In genomic region chr19:16034180-16034579, GRCh38 we compare ENCODE assay signal across 31 cellular contexts.
"Had no signal": no experiment of that assay in that cellular context is flagged by ENCODE, and none has a peak within 500 bp of the region (broad histone marks: within the 10 kb centered on the region; RNA-seq: fewer than 3 reads in every experiment).

No MANE protein-coding gene starts in this region.

- ATAC-seq: activated CD8-positive, alpha-beta memory T cell treated with anti-CD3 and anti-CD28 coated beads, Interleukin-2, amount 10 ng/mL, durations not matched to agents 7 days and 5 days; activated CD8-positive, alpha-beta T cell treated with anti-CD3 and anti-CD28 coated beads, Interleukin-2, amount 10 ng/mL, durations not matched to agents 7 days and 5 days; activated naive CD4-positive, alpha-beta T cell treated with anti-CD3 and anti-CD28 coated beads, Interleukin-2, amount 50 U/mL, for 72 hours; activated naive CD8-positive, alpha-beta T cell treated with anti-CD3 and anti-CD28 coated beads, Interleukin-2, amount 50 U/mL, for 24 hours; activated T-cell treated with anti-CD3 and anti-CD28 coated beads, Interleukin-2, amount 50 U/mL, for 4 hours; body of pancreas; Panc1; T-helper 17 cell; WTC11 had no signal

- H3K9me3 ChIP-seq: ascending aorta, body of pancreas, SJSA1 had no signal

- H3K36me3 ChIP-seq: ascending aorta, SJSA1 had no signal

- H3K4me1 ChIP-seq: ascending aorta, body of pancreas, SJSA1 had no signal

- H3K4me3 ChIP-seq: ascending aorta, body of pancreas, SJSA1 had no signal

- DNase-seq: activated CD4-positive, alpha-beta T cell treated with anti-CD3 and anti-CD28 coated beads for 48 hours; activated CD4-positive, alpha-beta T cell treated with anti-CD3 and anti-CD28 coated beads, Interleukin-2, amount 50 U/mL, for 4 hours; activated CD4-positive, CD25-positive, alpha-beta regulatory T cell treated with anti-CD3 and anti-CD28 coated beads, Interleukin-2, amount 50 U/mL, for 72 hours; activated CD8-positive, alpha-beta memory T cell treated with anti-CD3 and anti-CD28 coated beads, Interleukin-2, amount 10 ng/mL, durations not matched to agents 7 days and 5 days; activated CD8-positive, alpha-beta T cell treated with anti-CD3 and anti-CD28 coated beads, Interleukin-2, amount 10 ng/mL, durations not matched to agents 7 days and 5 days; activated effector memory CD4-positive, alpha-beta T cell treated with anti-CD3 and anti-CD28 coated beads, Interleukin-2, amount 50 U/mL, for 16 hours; activated naive CD4-positive, alpha-beta T cell treated with Interleukin-2 at 50 U/mL for 16 hours; activated naive CD8-positive, alpha-beta T cell treated with anti-CD3 and anti-CD28 coated beads, Interleukin-2, amount 50 U/mL, for 24 hours; activated T-cell treated with anti-CD3 and anti-CD28 coated beads, Interleukin-2, amount 50 U/mL, for 4 hours; amniotic stem cell; body of pancreas; central memory CD4-positive, alpha-beta T cell; KBM-7; NCI-H1092; NCI-H1417; NCI-H1694; NCI-H2029 treated with DMSO at 0.1 percent for 48 hours; NCI-H345; NCI-H510A treated with DMSO at 0.1 percent for 48 hours; NCI-H69; NK-92 treated with Interleukin-12 subunit alpha and Interleukin-12 subunit beta, amount 100 ng/mL, for 24 hours; OCI-M1; RPMI8226; SHP77; T-helper 17 cell; T-helper 9 cell had no signal

- H3K27me3 ChIP-seq: ascending aorta, body of pancreas, SJSA1 had no signal

- H3K27ac ChIP-seq: ascending aorta, body of pancreas, SJSA1 had no signal
